27 cellular contexts compared by ENCODE assay signal in the genomic region with DNA sequence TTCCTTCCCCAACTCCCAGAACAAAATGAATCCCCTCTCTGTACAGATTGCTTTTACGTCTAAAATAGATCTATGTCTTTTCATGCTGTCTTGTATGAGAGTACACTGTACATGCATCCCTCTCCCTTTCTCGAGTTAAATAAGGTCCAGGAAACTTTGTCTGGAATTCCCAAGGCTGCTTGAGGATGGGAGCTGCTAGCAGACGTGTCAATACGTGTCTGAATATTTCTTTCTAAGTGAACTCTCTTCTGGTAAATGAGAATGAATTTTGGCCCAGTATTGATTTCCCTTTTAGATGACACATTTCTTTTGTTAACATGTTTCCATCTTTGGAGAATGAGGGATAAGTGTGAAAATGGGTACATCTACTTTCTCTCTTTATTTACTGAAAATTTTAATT. TPM values are rescaled to one million over a fixed set of nuclear protein-coding genes. Genes with fewer than 3 reads are reported as not detected.
"Had no signal": no experiment of that assay in that cellular context is flagged by ENCODE, and none has a peak within 500 bp of the region (broad histone marks: within the 10 kb centered on the region; RNA-seq: fewer than 3 reads in every experiment).

No MANE protein-coding gene starts in this region.

- ATAC-seq: activated CD4-positive, alpha-beta T cell treated with anti-CD3 and anti-CD28 coated beads for 36 hours; activated CD8-positive, alpha-beta T cell treated with anti-CD3 and anti-CD28 coated beads for 36 hours; activated T-cell treated with anti-CD3 and anti-CD28 coated beads, Interleukin-2, amount 50 U/mL, for 72 hours; T-helper 17 cell had no signal

- H3K4me2 ChIP-seq: KMS-11 had no signal

- FAIRE-seq: astrocyte had no signal

- H3K27ac ChIP-seq: KMS-11, VCaP had no signal

- H3K27ac Mint-ChIP-seq: activated CD4-positive, alpha-beta T cell treated with anti-CD3 and anti-CD28 coated beads for 36 hours; activated CD8-positive, alpha-beta T cell treated with anti-CD3 and anti-CD28 coated beads for 36 hours; activated naive CD8-positive, alpha-beta T cell treated with anti-CD3 and anti-CD28 coated beads, Interleukin-2, amount 10 ng/mL, durations not matched to agents 7 days and 5 days; activated T-cell treated with anti-CD3 and anti-CD28 coated beads, Interleukin-2, amount 50 U/mL, for 72 hours; T-helper 17 cell had no signal

- H3K9me3 ChIP-seq: MG63 had no signal

- H3K27me3 Mint-ChIP-seq: activated naive CD8-positive, alpha-beta T cell treated with anti-CD3 and anti-CD28 coated beads, Interleukin-2, amount 10 ng/mL, durations not matched to agents 7 days and 5 days; brain had no signal

- H3K4me3 Mint-ChIP-seq: activated CD4-positive, alpha-beta T cell treated with anti-CD3 and anti-CD28 coated beads for 36 hours; activated CD8-positive, alpha-beta T cell treated with anti-CD3 and anti-CD28 coated beads for 36 hours; activated naive CD8-positive, alpha-beta T cell treated with anti-CD3 and anti-CD28 coated beads, Interleukin-2, amount 10 ng/mL, durations not matched to agents 7 days and 5 days; activated T-cell treated with anti-CD3 and anti-CD28 coated beads, Interleukin-2, amount 50 U/mL, for 72 hours; brain; T-helper 17 cell had no signal

- H3K36me3 Mint-ChIP-seq: activated naive CD8-positive, alpha-beta T cell treated with anti-CD3 and anti-CD28 coated beads, Interleukin-2, amount 10 ng/mL, durations not matched to agents 7 days and 5 days had no signal

- H3K4me3 ChIP-seq: MG63 had no signal

- H3K27me3 ChIP-seq: MG63 had no signal

- H3K36me3 ChIP-seq: MG63 had no signal

- H3K4me1 Mint-ChIP-seq: activated CD4-positive, alpha-beta T cell treated with anti-CD3 and anti-CD28 coated beads for 36 hours; activated naive CD8-positive, alpha-beta T cell treated with anti-CD3 and anti-CD28 coated beads, Interleukin-2, amount 10 ng/mL, durations not matched to agents 7 days and 5 days had no signal

- H3K9me3 Mint-ChIP-seq: activated CD8-positive, alpha-beta T cell treated with anti-CD3 and anti-CD28 coated beads for 36 hours had no signal

- DNase-seq: activated CD4-positive, alpha-beta T cell treated with anti-CD3 and anti-CD28 coated beads for 36 hours; activated CD4-positive, alpha-beta T cell treated with anti-CD3 and anti-CD28 coated beads, Interleukin-2, amount 50 U/mL, for 1 hour; activated CD4-positive, CD25-positive, alpha-beta regulatory T cell; activated CD8-positive, alpha-beta memory T cell treated with anti-CD3 and anti-CD28 coated beads, Interleukin-2, amount 50 U/mL, for 4 hours; activated CD8-positive, alpha-beta T cell treated with anti-CD3 and anti-CD28 coated beads for 36 hours; activated naive CD4-positive, alpha-beta T cell treated with anti-CD3 and anti-CD28 coated beads, Interleukin-2, amount 50 U/mL, for 16 hours; activated naive CD8-positive, alpha-beta T cell treated with anti-CD3 and anti-CD28 coated beads, Interleukin-2, amount 10 ng/mL, durations not matched to agents 7 days and 5 days; activated T-cell treated with anti-CD3 and anti-CD28 coated beads, Interleukin-2, amount 50 U/mL, for 72 hours; MG63; MV-4-11; NCI-H1092 treated with DMSO at 0.1 percent for 48 hours; NCI-H1417 treated with DMSO at 0.1 percent for 48 hours; NCI-H1694; NCI-H2029; NCI-H2107; NCI-H345; NCI-H510A; NCI-H526 treated with DMSO at 0.1 percent for 48 hours; NCI-H82; SIG-M5; T-helper 17 cell; T-helper 9 cell had no signal

- H3K9ac ChIP-seq: KMS-11 had no signal

RNA-seq across cellular contexts. Expression of a gene that starts 59.6 kb away (rescaled TPM):
- total RNA-seq: OCI-LY7 had no signal
